Comparison of ENCODE assay signal across 1 cellular context in genomic region chr6:17501442-17501841, GRCh38.
TF ChIP-seq lines count a peak whose summit lies in the region.

No MANE protein-coding gene starts in this region.

TF ChIP-seq in liver, 16 proteins besides CTCF, POLR2A, EP300 and RAD21 (continued from another document):
- TF ChIP-seq REST (IDR thresholded peaks at IDR 0.05) = no peak
- no peak for TF ChIP-seq FOXA2 (IDR thresholded peaks at IDR 0.05)
- TF ChIP-seq SP1 (IDR thresholded peaks at IDR 0.05) = no peak
